Comparison of ENCODE assay signal across 22 cellular contexts in genomic region chr11:15613799-15614198, GRCh38.
A peak's percentile ranks its signal among the peaks of the same experiment; 100 is the strongest.
DNase-seq lines count a peak whose midpoint lies in the region; ATAC-seq and TF ChIP-seq lines count a peak whose summit lies in the region.
"Had no signal": no experiment of that assay in that cellular context is flagged by ENCODE, and none has a peak within 500 bp of the region (broad histone marks: within the 10 kb centered on the region; RNA-seq: fewer than 3 reads in every experiment).

No MANE protein-coding gene starts in this region.

- H3K4me3 Mint-ChIP-seq in nephron: no peak overlapping the region
- H3K4me3 Mint-ChIP-seq: CD4-positive, CD25-positive, alpha-beta regulatory T cell had no signal

- no peaks in the 10 kb centered on the region for H3K36me3 Mint-ChIP-seq in nephron (ENCODE audit: low read depth)
- H3K36me3 Mint-ChIP-seq: CD4-positive, CD25-positive, alpha-beta regulatory T cell had no signal

- no peak for TF ChIP-seq CTCF in nephron (IDR thresholded peaks at IDR 0.05; ENCODE audit: unreplicated experiment in 3 of 3)

- peaks cover 4% of the 10 kb centered on the region for H3K27me3 Mint-ChIP-seq in nephron (ENCODE audit: low read depth)
- H3K27me3 Mint-ChIP-seq: CD4-positive, CD25-positive, alpha-beta regulatory T cell had no signal

- H3K9me3 Mint-ChIP-seq in nephron: no peaks in the 10 kb centered on the region

- DNase-seq in Right ventricle myocardium inferior (ENCODE audit: missing footprints) (no peak), left cardiac atrium (no peak), MV-4-11 (lab: John Stamatoyannopoulos, UW) (peak; percentile 26), amniotic epithelial cell (ENCODE audit: low read depth) (peak; percentile 19)
- no peak for DNase-seq in activated effector memory CD4-positive, alpha-beta T cell treated with Interleukin-2 at 50 U/mL for 16 hours
- DNase-seq: CD4-positive, CD25-positive, alpha-beta regulatory T cell; DMS153; DND-41; NCI-H1105 treated with DMSO at 0.1 percent for 48 hours; NCI-H146; NCI-H2029; NCI-H446; NCI-H524 treated with DMSO at 0.1 percent for 48 hours; NCI-H82; NK-92 treated with Interleukin-12 subunit alpha and Interleukin-12 subunit beta, amount 100 ng/mL, for 24 hours; OCI-M1; Peyer's patch had no signal

- intact Hi-C loops in Right ventricle myocardium inferior (cut with DNase I) (no loop called here), left cardiac atrium (cut with DNase I) (no loop called here)

- peak overlapping the region; percentile 0 to 59 (median 51) for H3K27ac Mint-ChIP-seq in nephron
- H3K27ac Mint-ChIP-seq: CD4-positive, CD25-positive, alpha-beta regulatory T cell had no signal

- peaks cover 44% of the 10 kb centered on the region for H3K4me1 Mint-ChIP-seq in nephron
- H3K4me1 Mint-ChIP-seq: CD4-positive, CD25-positive, alpha-beta regulatory T cell had no signal

- ATAC-seq in Right ventricle myocardium inferior (peak; percentile 22), left cardiac atrium (no peak), HG03457 (IDR thresholded peaks at IDR 0.05; ENCODE audit: unreplicated experiment) (no peak), HG02884 (IDR thresholded peaks at IDR 0.05; ENCODE audit: unreplicated experiment) (no peak)
- ATAC-seq: HCT116, SK-N-SH treated with all-trans-retinoic acid at 6 μM for 48 hours had no signal

Comparison
In these comparisons a context has a peak if more than half of its experiments do, and no peak if none do; other contexts are left out.
1. DNase-seq: peak in MV-4-11 (single experiment) and amniotic epithelial cell (single experiment); none in Right ventricle myocardium inferior (single experiment), left cardiac atrium (single experiment) and activated effector memory CD4-positive, alpha-beta T cell treated with Interleukin-2 at 50 U/mL for 16 hours (single experiment).